ENCODE assay signal across 28 cellular contexts in the genomic region with DNA sequence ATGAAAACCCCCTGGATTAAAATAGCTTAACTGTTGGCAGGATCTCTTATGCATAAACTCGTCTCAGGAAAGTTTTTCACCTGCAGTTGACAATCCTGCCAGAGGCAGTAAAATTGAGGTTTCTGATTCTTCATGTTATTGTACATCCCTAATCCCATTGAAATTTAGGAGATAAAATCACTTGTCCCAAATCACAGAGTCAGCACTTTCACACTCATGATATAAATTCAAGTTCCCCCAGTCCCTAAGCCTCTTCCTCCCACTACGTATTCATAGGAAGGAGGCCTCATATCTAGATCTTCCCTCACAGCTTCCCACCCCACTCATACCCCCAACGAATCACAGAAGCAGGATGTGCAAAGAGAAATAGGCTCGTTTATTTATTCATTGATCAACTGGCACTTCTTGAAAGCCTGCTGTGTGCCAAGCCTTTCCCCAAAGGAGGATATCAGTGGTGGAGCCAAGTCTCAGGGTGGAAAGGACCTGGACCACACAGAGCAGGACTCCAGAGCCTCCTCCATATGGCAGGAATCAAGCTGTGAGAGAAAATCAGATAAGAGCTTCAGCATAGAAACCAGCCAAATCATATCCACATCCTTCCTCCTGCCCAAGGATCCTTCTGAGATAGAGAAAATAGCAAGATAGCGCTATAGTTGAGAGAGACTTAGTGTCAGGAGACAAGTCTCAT. TPM values are rescaled to one million over a fixed set of nuclear protein-coding genes. Genes with fewer than 3 reads are reported as not detected.
DNase-seq lines count a peak whose midpoint lies in the region; ATAC-seq, FAIRE-seq and TF ChIP-seq lines count a peak whose summit lies in the region.
"Had no signal": no experiment of that assay in that cellular context is flagged by ENCODE, and none has a peak within 500 bp of the region (broad histone marks: within the 10 kb centered on the region; RNA-seq: fewer than 3 reads in every experiment).

No MANE protein-coding gene starts in this region.

- no peaks in the 10 kb centered on the region for H4K20me1 ChIP-seq in H1 (replicated peaks in 1 of 2; ENCODE audit: control insufficient read depth in 1 of 2, insufficient read depth in 2 of 2, low read length in 2 of 2)
- H4K20me1 ChIP-seq in hepatocyte (ENCODE audit: insufficient read depth, poor library complexity, severe bottlenecking) = no peaks in the 10 kb centered on the region

- H2AFZ ChIP-seq in H1 (ENCODE audit: low read length) (no peak overlapping the region), hepatocyte (no peak overlapping the region)

- no peak overlapping the region for H2BK15ac ChIP-seq in H1 (ENCODE audit: low read length)

- H3K18ac ChIP-seq in H1 (ENCODE audit: extremely low read depth, low read length) = no peak overlapping the region

- no peak overlapping the region for H3K4me3 ChIP-seq in NB4 (ENCODE audit: low read depth, low read length)
- no peak overlapping the region for H3K4me3 ChIP-seq in H1 (ENCODE audit: extremely low read depth in 1 of 4, insufficient read depth in 2 of 4, low read depth in 3 of 4, low read length in 4 of 4)
- peak overlapping the region; percentile 58 for H3K4me3 ChIP-seq in psoas muscle
- no peak overlapping the region for H3K4me3 ChIP-seq in hepatocyte
- H3K4me3 ChIP-seq: left ventricle myocardium inferior, mucosa of descending colon, sigmoid colon, thoracic aorta had no signal

- POLR2A ChIA-PET in H1 (lab: Charles Lee; ENCODE audit: partially characterized antibody) = no interaction called here

- 79% methylated on average over 5 of the region's 5 CpGs; no CpG with 5 or more reads in 1 of the 2 experiments for WGBS in H1 (ENCODE audit: extremely low coverage in 1 of 2, insufficient coverage in 1 of 2, insufficient read length in 1 of 2, insufficient replicate concordance in 2 of 2, low coverage in 1 of 2, low lambda C conversion rate in 2 of 2, missing lambda C conversion rate in 1 of 2), 2 experiments
- 44 to 51% (median 51%) methylated on average over 5 of the region's 5 CpGs for WGBS in psoas muscle, 3 donors
- 67% methylated on average over 5 of the region's 5 CpGs for WGBS in hepatocyte (ENCODE audit: low lambda C conversion rate, missing lambda C conversion rate)

- no peak overlapping the region for H2BK20ac ChIP-seq in H1 (ENCODE audit: low read length)

- H3K36me3 ChIP-seq in H1 (ENCODE audit: control insufficient read depth in 2 of 4, insufficient read depth in 4 of 4, low read length in 3 of 4) (no peaks in the 10 kb centered on the region), psoas muscle (ENCODE audit: insufficient read depth in 1 of 2, low read depth in 1 of 2) (no peaks in the 10 kb centered on the region), hepatocyte (replicated peaks; ENCODE audit: insufficient read depth, low read depth) (no peaks in the 10 kb centered on the region)
- H3K36me3 ChIP-seq: left ventricle myocardium inferior, sigmoid colon, thoracic aorta had no signal

- H2BK120ac ChIP-seq in H1 (replicated peaks; ENCODE audit: low read depth, low read length) = no peak overlapping the region

- H3K9me3 ChIP-seq in H1 (ENCODE audit: insufficient read depth in 2 of 2, low read depth in 1 of 2, low read length in 1 of 2) = no peaks in the 10 kb centered on the region
- H3K9me3 ChIP-seq in psoas muscle = no peaks in the 10 kb centered on the region
- no peaks in the 10 kb centered on the region for H3K9me3 ChIP-seq in hepatocyte (ENCODE audit: low read depth)
- H3K9me3 ChIP-seq: left ventricle myocardium inferior, mucosa of descending colon, sigmoid colon, thoracic aorta had no signal

- no peak overlapping the region for H4K5ac ChIP-seq in H1 (ENCODE audit: insufficient read length, low read depth, low read length)

- H4K91ac ChIP-seq in H1 (replicated peaks; ENCODE audit: insufficient read length, low read length) = no peak overlapping the region

- no peak overlapping the region for H3K9ac ChIP-seq in H1 (replicated peaks in 1 of 4; ENCODE audit: extremely low read depth in 1 of 4, low read depth in 3 of 4, low read length in 3 of 4)

- TF ChIP-seq CTCF in NB4 (IDR thresholded peaks at IDR 0.05; ENCODE audit: low read depth, low read length) (no peak), H1 (IDR thresholded peaks at IDR 0.05; ENCODE audit: control extremely low read depth in 1 of 3, insufficient read depth in 1 of 3, low read depth in 1 of 3, low read length in 3 of 3) (no peak), psoas muscle (IDR thresholded peaks at IDR 0.05) (no peak), hepatocyte (IDR thresholded peaks at IDR 0.05; ENCODE audit: poor library complexity) (no peak), GM10266 (IDR thresholded peaks at IDR 0.05; ENCODE audit: control insufficient read depth, insufficient read depth, low read depth, missing control alignments) (no peak)

- no peaks in the 10 kb centered on the region for H3K23me2 ChIP-seq in H1 (ENCODE audit: low read depth, low read length)

- intact Hi-C loops in psoas muscle (cut with DNase I) = no loop called here

- TF ChIP-seq POLR2A in NB4 (IDR thresholded peaks at IDR 0.05; ENCODE audit: extremely low read depth, insufficient read length) (no peak), H1 (IDR thresholded peaks at IDR 0.05; ENCODE audit: control extremely low read depth in 1 of 2, low read depth in 2 of 2, low read length in 2 of 2) (no peak)

- no peaks in the 10 kb centered on the region for H3K9me2 ChIP-seq in hepatocyte (replicated peaks; ENCODE audit: insufficient read depth)

- no peak overlapping the region for H2BK12ac ChIP-seq in H1 (ENCODE audit: low read depth, low read length)

- TF ChIP-seq EP300 in H1 (IDR thresholded peaks at IDR 0.05; ENCODE audit: borderline replicate concordance in 1 of 2, low read depth in 2 of 2, low read length in 2 of 2) = no peak

- no peak overlapping the region for H3K4ac ChIP-seq in H1 (replicated peaks; ENCODE audit: insufficient read length, low read depth, low read length)

- CTCF ChIA-PET in H1 (lab: Charles Lee; ENCODE audit: partially characterized antibody) = interaction anchor here (0.9 to 1.3 kb wide), 2 partner anchors 11 to 42 kb away, joined by 3 to 4 read pairs; no protein-coding TSS in a partner anchor

- FAIRE-seq in H1 (lab: Jason Lieb, UNC) = no peak
- FAIRE-seq: colon, frontal cortex, GM19239 had no signal

- DNase-seq in NB4 (ENCODE audit: low read depth) (peak; percentile 16), H1 (ENCODE audit: low read depth in 1 of 2, low spot score in 2 of 2) (no peak), psoas muscle (no peak), hepatocyte (ENCODE audit: low spot score) (no peak), GM10266 (ENCODE audit: extremely low spot score) (no peak)
- DNase-seq: activated CD4-positive, alpha-beta T cell treated with anti-CD3 and anti-CD28 coated beads for 48 hours; activated naive CD4-positive, alpha-beta T cell treated with Interleukin-2 at 50 U/mL for 16 hours; activated T-cell treated with anti-CD3 and anti-CD28 coated beads, Interleukin-2, amount 50 U/mL, for 72 hours; amniotic stem cell; CD4-positive, CD25-positive, alpha-beta regulatory T cell; effector CD8-positive, alpha-beta T cell; HCEC 1CT; hypothalamus; left ventricle myocardium inferior; mucosa of descending colon; NCI-H1092 treated with DMSO at 0.1 percent for 48 hours; NCI-H1930; NCI-H748 treated with DMSO at 0.1 percent for 48 hours; posterior cingulate gyrus; sigmoid colon; stimulated activated naive CD8-positive, alpha-beta T cell treated with anti-CD3 and anti-CD28 coated beads, Interleukin-15, Interleukin-2, amounts not matched to agents 100 U/mL and 50 U/mL, for 24 hours; T-helper 2 cell had no signal

- no peak overlapping the region for H3K27ac ChIP-seq in H1 (ENCODE audit: low read depth, low read length)
- no peak overlapping the region for H3K27ac ChIP-seq in psoas muscle
- no peak overlapping the region for H3K27ac ChIP-seq in hepatocyte
- H3K27ac ChIP-seq: left ventricle myocardium inferior, sigmoid colon, thoracic aorta had no signal

- no peak overlapping the region for H2BK5ac ChIP-seq in H1 (ENCODE audit: low read depth, low read length)

- no peak overlapping the region for H3K23ac ChIP-seq in H1 (ENCODE audit: insufficient read length)

- H3K79me1 ChIP-seq in H1 (ENCODE audit: low read depth, low read length) = no peaks in the 10 kb centered on the region

- H3K27me3 ChIP-seq in H1 (replicated peaks in 1 of 4; ENCODE audit: control insufficient read depth in 3 of 4, extremely low read depth in 1 of 4, insufficient read depth in 3 of 4, low read length in 3 of 4) (peaks cover 0 to 2% (median 0%) of the 10 kb centered on the region in 4 experiments; a peak in 2 of 7 replicates), psoas muscle (ENCODE audit: insufficient read depth in 3 of 3, low read length in 2 of 3) (peaks cover 2 to 11% (median 7%) of the 10 kb centered on the region in 3 donors), hepatocyte (peaks cover 4% of the 10 kb centered on the region)

- H2AK5ac ChIP-seq in H1 (ENCODE audit: low read depth, low read length) = no peak overlapping the region

- no peaks in the 10 kb centered on the region for H3K4me1 ChIP-seq in H1 (replicated peaks in 1 of 4; ENCODE audit: control insufficient read depth in 3 of 4, insufficient read depth in 4 of 4, low read length in 3 of 4)
- peaks cover 12% of the 10 kb centered on the region for H3K4me1 ChIP-seq in psoas muscle
- peaks cover 7% of the 10 kb centered on the region for H3K4me1 ChIP-seq in hepatocyte (ENCODE audit: insufficient read depth)
- H3K4me1 ChIP-seq: left ventricle myocardium inferior had no signal

- H3K4me2 ChIP-seq in H1 (ENCODE audit: insufficient read depth in 1 of 2, low read depth in 2 of 2, low read length in 2 of 2) = no peak overlapping the region
- no peak overlapping the region for H3K4me2 ChIP-seq in hepatocyte

- no peak for TF ChIP-seq RAD21 in H1 (IDR thresholded peaks at IDR 0.05 in 1 of 2, conservative IDR thresholded peaks at IDR 0.05 in 1 of 2; ENCODE audit: low read depth in 2 of 2, low read length in 2 of 2)

- no peak overlapping the region for H3K14ac ChIP-seq in H1 (ENCODE audit: insufficient read length)

- no peaks in the 10 kb centered on the region for H3K79me2 ChIP-seq in H1 (ENCODE audit: control insufficient read depth in 1 of 2, insufficient read depth in 2 of 2, low read length in 2 of 2)
- no peaks in the 10 kb centered on the region for H3K79me2 ChIP-seq in hepatocyte

- H3K56ac ChIP-seq in H1 (replicated peaks; ENCODE audit: insufficient read length, low read depth, low read length) = no peak overlapping the region

- no peak overlapping the region for H4K8ac ChIP-seq in H1 (ENCODE audit: extremely low read depth, insufficient read depth, low read length)

- no peak for ATAC-seq in psoas muscle
- ATAC-seq: activated T-cell treated with anti-CD3 and anti-CD28 coated beads, Interleukin-2, amount 50 U/mL, for 72 hours; esophagus mucosa; mucosa of descending colon; SK-N-SH treated with all-trans-retinoic acid at 6 μM for 48 hours; stimulated activated naive CD8-positive, alpha-beta T cell treated with anti-CD3 and anti-CD28 coated beads, Interleukin-15, Interleukin-2, amounts not matched to agents 100 U/mL and 50 U/mL, for 24 hours had no signal

RNA-seq across cellular contexts. Expression of a gene that starts 2.3 kb away (rescaled TPM):
- total RNA-seq in H1 (2021; fragmentation: NEBNext Ultra II Directional; extraction: Animal tissue kit (Norgen Biotek cat#: 25700)) = not detected in 2 replicates
- polyA plus RNA-seq in H1 (2011; rRNA removed) (0.17 TPM in 1 of 2 replicates, not detected in the other), psoas muscle (100 to 1,000 TPM in 2 of 3 donors, 10 to 100 TPM in 1; 17.5 to 295 (median 251) TPM), hepatocyte (9,786 and 10,154 TPM in 2 replicates)
- not detected for polyA plus RNA-seq in H1 (2011; cell fraction: cytosol; rRNA removed)
- polyA plus RNA-seq in H1 (2011; cell fraction: nucleus; rRNA removed) = not detected
- polyA plus RNA-seq in H1 (2012, experiment 1 of 2) = 0.40 TPM in 1 of 4 replicates, not detected in the others
- not detected for polyA plus RNA-seq in H1 (2012, experiment 2 of 2)
- polyA plus RNA-seq in H1 (2013, experiment 1 of 2) = 0.14 TPM
- polyA plus RNA-seq in H1 (2013, experiment 2 of 2) = not detected
- not detected in 2 replicates for polyA minus RNA-seq in H1 (2011; rRNA and poly(A)+ RNA removed)
- 19.1 TPM for polyA minus RNA-seq in H1 (2011; cell fraction: cytosol; rRNA and poly(A)+ RNA removed)
- 11.1 TPM for polyA minus RNA-seq in H1 (2011; cell fraction: nucleus; rRNA and poly(A)+ RNA removed)
- total RNA-seq in psoas muscle (100 to 1,000 TPM in 2 of 4 donors, 10 to 100 TPM in 1, 1 to 10 TPM in 1; 5.7 to 723 (median 123) TPM), hepatocyte (1,143 and 1,330 TPM in 2 replicates)
- total RNA-seq: activated T-cell treated with anti-CD3 and anti-CD28 coated beads, Interleukin-2, amount 50 U/mL, for 72 hours; CD4-positive, CD25-positive, alpha-beta regulatory T cell had no signal
- polyA plus RNA-seq: CD4-positive, CD25-positive, alpha-beta regulatory T cell had no signal

RNA-seq across cellular contexts. Expression of a gene that starts 30.9 kb away (rescaled TPM):
- not detected in 2 replicates for total RNA-seq in H1 (2021; fragmentation: NEBNext Ultra II Directional; extraction: Animal tissue kit (Norgen Biotek cat#: 25700))
- polyA plus RNA-seq in H1 (2011; rRNA removed) (not detected in 2 replicates), psoas muscle (not detected), hepatocyte (not detected in 2 replicates)
- not detected for polyA plus RNA-seq in H1 (2011; cell fraction: cytosol; rRNA removed)
- not detected for polyA plus RNA-seq in H1 (2011; cell fraction: nucleus; rRNA removed)
- polyA plus RNA-seq in H1 (2012, experiment 1 of 2) = not detected in 4 replicates
- not detected for polyA plus RNA-seq in H1 (2012, experiment 2 of 2)
- polyA plus RNA-seq in H1 (2013, experiment 1 of 2) = not detected
- polyA plus RNA-seq in H1 (2013, experiment 2 of 2) = not detected
- not detected in 2 replicates for polyA minus RNA-seq in H1 (2011; rRNA and poly(A)+ RNA removed)
- polyA minus RNA-seq in H1 (2011; cell fraction: cytosol; rRNA and poly(A)+ RNA removed) = not detected
- polyA minus RNA-seq in H1 (2011; cell fraction: nucleus; rRNA and poly(A)+ RNA removed) = not detected
- total RNA-seq in psoas muscle (not detected), hepatocyte (not detected in 2 replicates)
- total RNA-seq: activated T-cell treated with anti-CD3 and anti-CD28 coated beads, Interleukin-2, amount 50 U/mL, for 72 hours; CD4-positive, CD25-positive, alpha-beta regulatory T cell; esophagus mucosa; frontal cortex; left ventricle myocardium inferior; mucosa of descending colon; sigmoid colon; thoracic aorta had no signal
- polyA plus RNA-seq: CD4-positive, CD25-positive, alpha-beta regulatory T cell; sigmoid colon had no signal

RNA-seq across cellular contexts. Expression of a gene that starts 45.2 kb away (rescaled TPM):
- 4.5 and 5.8 TPM in 2 replicates for total RNA-seq in H1 (2021; fragmentation: NEBNext Ultra II Directional; extraction: Animal tissue kit (Norgen Biotek cat#: 25700))
- polyA plus RNA-seq in H1 (2011; rRNA removed) = 0.64 and 3.0 TPM in 2 replicates
- polyA plus RNA-seq in H1 (2011; cell fraction: cytosol; rRNA removed) = 3.2 TPM
- polyA plus RNA-seq in H1 (2011; cell fraction: nucleus; rRNA removed) = 1.1 TPM
- polyA plus RNA-seq in H1 (2012, experiment 1 of 2) = 4.8 to 7.1 TPM (median 5.2 TPM) in 4 replicates
- 0.22 TPM for polyA plus RNA-seq in H1 (2012, experiment 2 of 2)
- 13.3 TPM for polyA plus RNA-seq in H1 (2013, experiment 1 of 2)
- polyA plus RNA-seq in H1 (2013, experiment 2 of 2) = 15.6 TPM
- polyA minus RNA-seq in H1 (2011; rRNA and poly(A)+ RNA removed) = 2.3 and 4.0 TPM in 2 replicates
- polyA minus RNA-seq in H1 (2011; cell fraction: cytosol; rRNA and poly(A)+ RNA removed) = 1.3 TPM
- polyA minus RNA-seq in H1 (2011; cell fraction: nucleus; rRNA and poly(A)+ RNA removed) = 9.9 TPM
- total RNA-seq in psoas muscle = not detected
- not detected for polyA plus RNA-seq in psoas muscle
- not detected in 2 replicates for total RNA-seq in hepatocyte
- not detected in 2 replicates for polyA plus RNA-seq in hepatocyte
- total RNA-seq: activated T-cell treated with anti-CD3 and anti-CD28 coated beads, Interleukin-2, amount 50 U/mL, for 72 hours; CD4-positive, CD25-positive, alpha-beta regulatory T cell; esophagus mucosa; frontal cortex; left ventricle myocardium inferior; mucosa of descending colon; sigmoid colon; thoracic aorta had no signal
- polyA plus RNA-seq: CD4-positive, CD25-positive, alpha-beta regulatory T cell had no signal

RNA-seq across cellular contexts. Expression of a gene that starts 54.6 kb away (rescaled TPM):
- total RNA-seq in H1 (2021; fragmentation: NEBNext Ultra II Directional; extraction: Animal tissue kit (Norgen Biotek cat#: 25700)) = 0.67 and 0.73 TPM in 2 replicates
- polyA plus RNA-seq in H1 (2011; rRNA removed) (1.3 and 1.5 TPM in 2 replicates), psoas muscle (under 1 TPM in 2 of 3 donors, not detected in 1; 0.04 TPM), hepatocyte (not detected in 2 replicates)
- polyA plus RNA-seq in H1 (2011; cell fraction: cytosol; rRNA removed) = 1.0 TPM
- 1.8 TPM for polyA plus RNA-seq in H1 (2011; cell fraction: nucleus; rRNA removed)
- 0.22 to 0.98 TPM (median 0.68 TPM) in 4 replicates for polyA plus RNA-seq in H1 (2012, experiment 1 of 2)
- 0.47 TPM for polyA plus RNA-seq in H1 (2012, experiment 2 of 2)
- 0.79 TPM for polyA plus RNA-seq in H1 (2013, experiment 1 of 2)
- polyA plus RNA-seq in H1 (2013, experiment 2 of 2) = 0.72 TPM
- polyA minus RNA-seq in H1 (2011; rRNA and poly(A)+ RNA removed) = 0.15 and 0.32 TPM in 2 replicates
- not detected for polyA minus RNA-seq in H1 (2011; cell fraction: cytosol; rRNA and poly(A)+ RNA removed)
- 0.70 TPM for polyA minus RNA-seq in H1 (2011; cell fraction: nucleus; rRNA and poly(A)+ RNA removed)
- total RNA-seq in psoas muscle (under 1 TPM in 1 of 4 donors, not detected in 3; 0.22 TPM), hepatocyte (not detected in 2 replicates)
- total RNA-seq: activated T-cell treated with anti-CD3 and anti-CD28 coated beads, Interleukin-2, amount 50 U/mL, for 72 hours; CD4-positive, CD25-positive, alpha-beta regulatory T cell; esophagus mucosa; frontal cortex; left ventricle myocardium inferior; mucosa of descending colon; sigmoid colon; thoracic aorta had no signal
- polyA plus RNA-seq: CD4-positive, CD25-positive, alpha-beta regulatory T cell had no signal

RNA-seq across cellular contexts. Expression of a gene that starts 56.1 kb away (rescaled TPM):
- 4.0 and 4.4 TPM in 2 replicates for total RNA-seq in H1 (2021; fragmentation: NEBNext Ultra II Directional; extraction: Animal tissue kit (Norgen Biotek cat#: 25700))
- polyA plus RNA-seq in H1 (2011; rRNA removed) = 2.1 and 3.6 TPM in 2 replicates
- 2.5 TPM for polyA plus RNA-seq in H1 (2011; cell fraction: cytosol; rRNA removed)
- polyA plus RNA-seq in H1 (2011; cell fraction: nucleus; rRNA removed) = 5.2 TPM
- 0.86 to 2.7 TPM (median 2.3 TPM) in 4 replicates for polyA plus RNA-seq in H1 (2012, experiment 1 of 2)
- polyA plus RNA-seq in H1 (2012, experiment 2 of 2) = 1.5 TPM
- 2.7 TPM for polyA plus RNA-seq in H1 (2013, experiment 1 of 2)
- polyA plus RNA-seq in H1 (2013, experiment 2 of 2) = 2.1 TPM
- polyA minus RNA-seq in H1 (2011; rRNA and poly(A)+ RNA removed) = 0.59 and 0.63 TPM in 2 replicates
- polyA minus RNA-seq in H1 (2011; cell fraction: cytosol; rRNA and poly(A)+ RNA removed) = 2.1 TPM
- polyA minus RNA-seq in H1 (2011; cell fraction: nucleus; rRNA and poly(A)+ RNA removed) = 1.4 TPM
- total RNA-seq in psoas muscle = not detected
- not detected for polyA plus RNA-seq in psoas muscle
- 0.57 TPM in 1 of 2 replicates, not detected in the other for total RNA-seq in hepatocyte
- 0.50 TPM in 1 of 2 replicates, not detected in the other for polyA plus RNA-seq in hepatocyte
- total RNA-seq: CD4-positive, CD25-positive, alpha-beta regulatory T cell; left ventricle myocardium inferior; sigmoid colon had no signal
